In the genomic region with DNA sequence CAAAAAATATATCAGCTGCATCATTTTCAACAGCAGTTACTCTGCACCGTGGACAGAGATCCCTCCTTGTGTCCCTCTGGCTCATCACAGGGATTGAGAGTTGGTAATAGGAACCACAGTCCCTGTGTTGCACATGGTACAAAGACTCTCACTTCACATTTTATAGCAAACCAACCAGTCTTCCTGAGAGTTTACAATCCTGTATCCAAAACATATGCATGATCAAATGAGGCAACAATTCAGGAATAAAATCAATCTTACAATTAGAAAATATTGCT, we compare ENCODE assay signal across 23 cellular contexts.
"Had no signal": no experiment of that assay in that cellular context is flagged by ENCODE, and none has a peak within 500 bp of the region (broad histone marks: within the 10 kb centered on the region; RNA-seq: fewer than 3 reads in every experiment).

No MANE protein-coding gene starts in this region.

- H3K27me3 ChIP-seq: esophagus squamous epithelium, sigmoid colon, stomach, testis, tibial artery had no signal

- H3K9me3 ChIP-seq: esophagus squamous epithelium, heart right ventricle, lower lobe of right lung, psoas muscle, sigmoid colon, stomach, testis, tibial artery had no signal

- H3K27ac ChIP-seq: esophagus squamous epithelium, heart right ventricle, lower lobe of right lung, psoas muscle, sigmoid colon, stomach, testis, tibial artery had no signal

- H3K36me3 ChIP-seq: esophagus squamous epithelium, heart right ventricle, lower lobe of right lung, sigmoid colon, stomach, tibial artery had no signal

- H3K4me3 ChIP-seq: esophagus squamous epithelium, heart right ventricle, lower lobe of right lung, psoas muscle, sigmoid colon, stomach, testis, tibial artery had no signal

- H3K4me1 Mint-ChIP-seq: immature natural killer cell; stimulated activated effector memory CD8-positive, alpha-beta T cell treated with anti-CD3 and anti-CD28 coated beads, Interleukin-12 subunit alpha, Interleukin-12 subunit beta, amount 100 ng/mL, for 72 hours had no signal

- DNase-seq: cortex of kidney; effector memory CD8-positive, alpha-beta T cell; erythroblast; esophagus squamous epithelium; foreskin melanocyte; glutamatergic neuron; heart right ventricle; hippocampal formation; immature natural killer cell; islet precursor cell; left ventricle myocardium superior; lower lobe of right lung; psoas muscle; right cardiac atrium; sigmoid colon; stimulated activated CD4-positive, alpha-beta T cell treated with anti-CD3 and anti-CD28 coated beads, Interleukin-2, amount 100 ng/mL, for 24 hours; stimulated activated naive CD4-positive, alpha-beta T cell treated with Interleukin-2 at 50 U/mL for 16 hours; stomach; testis; tibial artery had no signal

- H3K27ac Mint-ChIP-seq: effector memory CD8-positive, alpha-beta T cell; immature natural killer cell; nephron; stimulated activated effector memory CD8-positive, alpha-beta T cell treated with anti-CD3 and anti-CD28 coated beads, Interleukin-12 subunit alpha, Interleukin-12 subunit beta, amount 100 ng/mL, for 72 hours; type B pancreatic cell had no signal

- H3K9me3 Mint-ChIP-seq: effector memory CD8-positive, alpha-beta T cell; immature natural killer cell; nephron; stimulated activated effector memory CD8-positive, alpha-beta T cell treated with anti-CD3 and anti-CD28 coated beads, Interleukin-12 subunit alpha, Interleukin-12 subunit beta, amount 100 ng/mL, for 72 hours; type B pancreatic cell had no signal

- ATAC-seq: effector memory CD8-positive, alpha-beta T cell; heart right ventricle; left ventricle myocardium superior; psoas muscle; right cardiac atrium had no signal

- H3K36me3 Mint-ChIP-seq: immature natural killer cell; stimulated activated effector memory CD8-positive, alpha-beta T cell treated with anti-CD3 and anti-CD28 coated beads, Interleukin-12 subunit alpha, Interleukin-12 subunit beta, amount 100 ng/mL, for 72 hours; type B pancreatic cell had no signal

- H3K27me3 Mint-ChIP-seq: type B pancreatic cell had no signal

- H3K4me1 ChIP-seq: heart right ventricle, lower lobe of right lung, psoas muscle, sigmoid colon, stomach, testis, tibial artery had no signal

- H3K4me3 Mint-ChIP-seq: effector memory CD8-positive, alpha-beta T cell; immature natural killer cell; nephron; stimulated activated effector memory CD8-positive, alpha-beta T cell treated with anti-CD3 and anti-CD28 coated beads, Interleukin-12 subunit alpha, Interleukin-12 subunit beta, amount 100 ng/mL, for 72 hours; type B pancreatic cell had no signal
